9 cellular contexts compared by ENCODE assay signal in genomic region chr18:12882416-12882815, GRCh38. TPM values are rescaled to one million over a fixed set of nuclear protein-coding genes. Genes with fewer than 3 reads are reported as not detected.
DNase-seq lines count a peak whose midpoint lies in the region; ATAC-seq and TF ChIP-seq lines count a peak whose summit lies in the region.
"Had no signal": no experiment of that assay in that cellular context is flagged by ENCODE, and none has a peak within 500 bp of the region (broad histone marks: within the 10 kb centered on the region; RNA-seq: fewer than 3 reads in every experiment).

No MANE protein-coding gene starts in this region.

- H3K4me3 Mint-ChIP-seq in mesothelial cell of epicardium = peak overlapping the region; percentile 77

- intact Hi-C loops in A673 (cut with micrococcal nuclease; ENCODE audit: unreplicated experiment) = loop anchor here (5.0 kb wide), 1 partner anchor 35 kb away; no protein-coding TSS in a partner anchor

- H3K27ac Mint-ChIP-seq in mesothelial cell of epicardium = peak overlapping the region; percentile 91

- no TSS peak for BruUV-seq in A673 (replicated peaks; lab: Mats Ljungman, UMichigan)

- H3K9me3 ChIP-seq in A673 (ENCODE audit: low read depth, low read length, poor library complexity, severe bottlenecking) = no peaks in the 10 kb centered on the region

- CTCF ChIA-PET in A673 (lab: Charles Lee) = no interaction called here

- H3K36me3 ChIP-seq in A673 (ENCODE audit: insufficient read depth, low read length, poor library complexity, severe bottlenecking) = no peaks in the 10 kb centered on the region
- H3K36me3 ChIP-seq in brain microvascular endothelial cell (replicated peaks) = no peaks in the 10 kb centered on the region

- H3K27me3 ChIP-seq in A673 (replicated peaks; ENCODE audit: insufficient read depth, low read depth, low read length, poor library complexity) (no peaks in the 10 kb centered on the region), brain microvascular endothelial cell (replicated peaks) (no peaks in the 10 kb centered on the region)

- peaks cover 19% of the 10 kb centered on the region for H3K4me1 Mint-ChIP-seq in mesothelial cell of epicardium

- in situ Hi-C loops in brain microvascular endothelial cell (cut with HindIII; ENCODE audit: low pct_ligation_motif_present, low sequenced_read_pairs) = no loop called here

- H3K36me3 Mint-ChIP-seq in mesothelial cell of epicardium = no peaks in the 10 kb centered on the region

- TF ChIP-seq CTCF in A673 (conservative IDR thresholded peaks at IDR 0.05; ENCODE audit: low read depth, low read length) (no peak), HFF-Myc (IDR thresholded peaks at IDR 0.05; ENCODE audit: low read depth, low read length, missing control alignments) (no peak), brain microvascular endothelial cell (IDR thresholded peaks at IDR 0.05; ENCODE audit: low read depth, low read length, missing control alignments) (no peak), mesothelial cell of epicardium (IDR thresholded peaks at IDR 0.05; ENCODE audit: unreplicated experiment) (no peak)

- peaks cover 15% of the 10 kb centered on the region for H3K4me1 ChIP-seq in A673 (ENCODE audit: insufficient read depth, low read length, poor library complexity, severe bottlenecking)

- DNase-seq in A673 (ENCODE audit: low spot score) = no peak
- no peak for DNase-seq in HFF-Myc (ENCODE audit: extremely low read depth, low read depth)
- DNase-seq in brain microvascular endothelial cell = no peak
- DNase-seq in mesothelial cell of epicardium (ENCODE audit: low spot score in 2 of 2, unreplicated experiment in 2 of 2) = no peak
- no peak for DNase-seq in SIG-M5 treated with dmso at 0.1 percent for 504 hours (lab: John Stamatoyannopoulos, UW; ENCODE audit: unreplicated experiment)
- no peak for DNase-seq in stimulated activated CD4-positive, alpha-beta T cell treated with anti-CD3 and anti-CD28 coated beads, Interleukin-4, amount 100 ng/mL, for 1 hour
- DNase-seq: NCI-H146 had no signal

- no peak overlapping the region for H3K27ac ChIP-seq in A673 (ENCODE audit: low read depth, low read length, poor library complexity, severe bottlenecking)
- H3K27ac ChIP-seq in brain microvascular endothelial cell = no peak overlapping the region

- no peaks in the 10 kb centered on the region for H3K9me3 Mint-ChIP-seq in mesothelial cell of epicardium

- H3K4me3 ChIP-seq in A673 (ENCODE audit: low read depth, low read length, poor library complexity, severe bottlenecking) (peak overlapping the region; percentile 89), HFF-Myc (replicated peaks; ENCODE audit: low read depth, low read length) (peak overlapping the region; percentile 73), brain microvascular endothelial cell (ENCODE audit: low read depth, low read length) (peak overlapping the region; percentile 83)

- no peaks in the 10 kb centered on the region for H3K27me3 Mint-ChIP-seq in mesothelial cell of epicardium (ENCODE audit: low read depth)

- POLR2A ChIA-PET in A673 (lab: Charles Lee; ENCODE audit: low non-redundant PET) = no interaction called here

- ATAC-seq in HG03521 (IDR thresholded peaks at IDR 0.05; ENCODE audit: unreplicated experiment) (no peak), GM21526 (IDR thresholded peaks at IDR 0.05; ENCODE audit: low FRiP score, unreplicated experiment) (no peak)

RNA-seq across cellular contexts. Expression of gene PTPN2, which starts 1.6 kb away (rescaled TPM):
- total RNA-seq in A673 (2021) = 35.8 and 44.7 TPM in 2 replicates
- 37.0 to 38.7 TPM (median 38.1 TPM) in 3 replicates for total RNA-seq in mesothelial cell of epicardium
